Comparison of ENCODE assay signal across 25 cellular contexts in genomic region chr22:42656578-42656977, GRCh38. TPM values are rescaled to one million over a fixed set of nuclear protein-coding genes. Genes with fewer than 3 reads are reported as not detected.
"Had no signal": no experiment of that assay in that cellular context is flagged by ENCODE, and none has a peak within 500 bp of the region (broad histone marks: within the 10 kb centered on the region; RNA-seq: fewer than 3 reads in every experiment).

No MANE protein-coding gene starts in this region.

- H3K4me3 ChIP-seq: PC-9 had no signal

- FAIRE-seq: TTC549 had no signal

- DNase-seq: activated CD4-positive, alpha-beta memory T cell treated with anti-CD3 and anti-CD28 coated beads, Interleukin-2, amount 10 ng/mL, durations not matched to agents 7 days and 5 days; activated CD4-positive, alpha-beta T cell treated with anti-CD3 and anti-CD28 coated beads for 36 hours; activated CD4-positive, alpha-beta T cell treated with anti-CD3 and anti-CD28 coated beads, Interleukin-2, amount 50 U/mL, for 1 hour; activated gamma-delta T cell treated with Interleukin-2 at 50 U/mL for 16 hours; activated naive CD4-positive, alpha-beta T cell treated with anti-CD3 and anti-CD28 coated beads, Interleukin-2, amount 10 ng/mL, durations not matched to agents 7 days and 5 days; activated naive CD8-positive, alpha-beta T cell treated with anti-CD3 and anti-CD28 coated beads for 36 hours; activated T-cell treated with anti-CD3 and anti-CD28 coated beads for 4 hours; activated T-cell treated with anti-CD3 and anti-CD28 coated beads, Interleukin-2, amount 50 U/mL, for 72 hours; anterior cingulate cortex; cerebellar nuclear complex; Kasumi-1; NCI-H1048; NCI-H146; NCI-H187 treated with DMSO at 0.1 percent for 48 hours; NCI-H2081 treated with DMSO at 0.1 percent for 48 hours; NCI-H446; NCI-H524; PC-9; SIG-M5; T-helper 2 cell; T1000 had no signal

- H3K4me3 Mint-ChIP-seq: activated CD4-positive, alpha-beta memory T cell treated with anti-CD3 and anti-CD28 coated beads, Interleukin-2, amount 10 ng/mL, durations not matched to agents 7 days and 5 days; activated CD4-positive, alpha-beta T cell treated with anti-CD3 and anti-CD28 coated beads for 36 hours; activated naive CD4-positive, alpha-beta T cell treated with anti-CD3 and anti-CD28 coated beads, Interleukin-2, amount 10 ng/mL, durations not matched to agents 7 days and 5 days; activated naive CD8-positive, alpha-beta T cell treated with anti-CD3 and anti-CD28 coated beads for 36 hours; activated T-cell treated with anti-CD3 and anti-CD28 coated beads, Interleukin-2, amount 50 U/mL, for 72 hours had no signal

- H3K27me3 Mint-ChIP-seq: activated CD4-positive, alpha-beta memory T cell treated with anti-CD3 and anti-CD28 coated beads, Interleukin-2, amount 10 ng/mL, durations not matched to agents 7 days and 5 days had no signal

- H3K27ac ChIP-seq: PC-9 had no signal

- H3K27ac Mint-ChIP-seq: activated CD4-positive, alpha-beta memory T cell treated with anti-CD3 and anti-CD28 coated beads, Interleukin-2, amount 10 ng/mL, durations not matched to agents 7 days and 5 days; activated CD4-positive, alpha-beta T cell treated with anti-CD3 and anti-CD28 coated beads for 36 hours; activated naive CD4-positive, alpha-beta T cell treated with anti-CD3 and anti-CD28 coated beads, Interleukin-2, amount 10 ng/mL, durations not matched to agents 7 days and 5 days; activated naive CD8-positive, alpha-beta T cell treated with anti-CD3 and anti-CD28 coated beads for 36 hours; activated T-cell treated with anti-CD3 and anti-CD28 coated beads, Interleukin-2, amount 50 U/mL, for 72 hours; activated T-helper 2 cell treated with anti-CD3 and anti-CD28 coated beads, Interferon-gamma antibody, Interleukin-2, Interleukin-4, amounts not matched to agents 10 μg/mL and 5 μg/mL and 100 μg/mL, durations not matched to agents 14 hours and 24 hours and 36 hours had no signal

- H3K36me3 Mint-ChIP-seq: activated naive CD4-positive, alpha-beta T cell treated with anti-CD3 and anti-CD28 coated beads, Interleukin-2, amount 10 ng/mL, durations not matched to agents 7 days and 5 days; activated naive CD8-positive, alpha-beta T cell treated with anti-CD3 and anti-CD28 coated beads for 36 hours had no signal

- H3K4me1 Mint-ChIP-seq: activated CD4-positive, alpha-beta memory T cell treated with anti-CD3 and anti-CD28 coated beads, Interleukin-2, amount 10 ng/mL, durations not matched to agents 7 days and 5 days; activated CD4-positive, alpha-beta T cell treated with anti-CD3 and anti-CD28 coated beads for 36 hours; activated naive CD4-positive, alpha-beta T cell treated with anti-CD3 and anti-CD28 coated beads, Interleukin-2, amount 10 ng/mL, durations not matched to agents 7 days and 5 days; activated naive CD8-positive, alpha-beta T cell treated with anti-CD3 and anti-CD28 coated beads for 36 hours had no signal

- H3K9me3 Mint-ChIP-seq: activated CD4-positive, alpha-beta memory T cell treated with anti-CD3 and anti-CD28 coated beads, Interleukin-2, amount 10 ng/mL, durations not matched to agents 7 days and 5 days; activated naive CD4-positive, alpha-beta T cell treated with anti-CD3 and anti-CD28 coated beads, Interleukin-2, amount 10 ng/mL, durations not matched to agents 7 days and 5 days; activated naive CD8-positive, alpha-beta T cell treated with anti-CD3 and anti-CD28 coated beads for 36 hours; activated T-cell treated with anti-CD3 and anti-CD28 coated beads, Interleukin-2, amount 50 U/mL, for 72 hours; activated T-helper 2 cell treated with anti-CD3 and anti-CD28 coated beads, Interferon-gamma antibody, Interleukin-2, Interleukin-4, amounts not matched to agents 10 μg/mL and 5 μg/mL and 100 μg/mL, durations not matched to agents 14 hours and 24 hours and 36 hours had no signal

- ATAC-seq: activated CD4-positive, alpha-beta T cell treated with anti-CD3 and anti-CD28 coated beads for 36 hours; activated T-cell treated with anti-CD3 and anti-CD28 coated beads, Interleukin-2, amount 50 U/mL, for 72 hours had no signal

RNA-seq across cellular contexts. Expression of gene ATP5MGL, which starts 16.2 kb away (rescaled TPM):
- total RNA-seq: RPMI7951 had no signal
- polyA plus RNA-seq: adipose tissue had no signal
